Comparison of ENCODE assay signal across 30 cellular contexts in genomic region chr7:126818393-126819196, GRCh38.
"Had no signal": no experiment of that assay in that cellular context is flagged by ENCODE, and none has a peak within 500 bp of the region (broad histone marks: within the 10 kb centered on the region; RNA-seq: fewer than 3 reads in every experiment).

No MANE protein-coding gene starts in this region.

- H3K27me3 Mint-ChIP-seq: dendritic cell treated with granulocyte-macrophage colony-stimulating factor and Interleukin-4, amounts not matched to agents 40 ng/mL and 50 ng/mL, for 4 days; natural killer cell treated with Interleukin-12 subunit alpha and Interleukin-12 subunit beta and Interleukin-15 and Interleukin-18, amount 100 ng/mL, for 72 hours; progenitor cell of endocrine pancreas; stimulated activated memory B cell treated with anti-CD40 and anti-IgM and Interleukin-4, amounts not matched to agents 10 μg/mL and 1 μg/mL and 100 μg/mL, for 72 hours; type B pancreatic cell had no signal

- DNase-seq: colonic mucosa; effector CD8-positive, alpha-beta T cell; erythroblast; esophagus squamous epithelium; hypothalamus; left lung; mesenchymal stem cell; mucosa of descending colon; naive B cell; stimulated activated CD4-positive, alpha-beta T cell treated with anti-CD3 and anti-CD28 coated beads, Interleukin-12 subunit alpha, Interleukin-12 subunit beta, amount 100 ng/mL, for 4 hours; stimulated activated CD4-positive, alpha-beta T cell treated with anti-CD3 and anti-CD28 coated beads, Interleukin-1b, Interleukin-23, amount 100 ng/mL, for 48 hours; stimulated activated CD4-positive, alpha-beta T cell treated with anti-CD3 and anti-CD28 coated beads, Interleukin-4, amount 100 ng/mL, for 4 hours; stimulated activated naive CD8-positive, alpha-beta T cell treated with anti-CD3 and anti-CD28 coated beads, Interleukin-15, Interleukin-2, amounts not matched to agents 100 U/mL and 50 U/mL, for 24 hours; substantia nigra; testis; tibial artery; uterus had no signal

- ATAC-seq: left lung; mucosa of descending colon; natural killer cell treated with Interleukin-12 subunit alpha and Interleukin-12 subunit beta and Interleukin-15 and Interleukin-18, amount 100 ng/mL, for 72 hours; sciatic nerve; stimulated activated memory B cell treated with anti-CD40 and anti-IgM and Interleukin-4, amounts not matched to agents 10 μg/mL and 1 μg/mL and 100 μg/mL, for 72 hours; stimulated activated naive CD8-positive, alpha-beta T cell treated with anti-CD3 and anti-CD28 coated beads, Interleukin-15, Interleukin-2, amounts not matched to agents 100 U/mL and 50 U/mL, for 24 hours had no signal

- H3K36me3 Mint-ChIP-seq: mesothelial cell of epicardium; naive B cell; natural killer cell treated with Interleukin-12 subunit alpha and Interleukin-12 subunit beta and Interleukin-15 and Interleukin-18, amount 100 ng/mL, for 72 hours; stimulated activated memory B cell treated with anti-CD40 and anti-IgM and Interleukin-4, amounts not matched to agents 10 μg/mL and 1 μg/mL and 100 μg/mL, for 72 hours; type B pancreatic cell had no signal

- H3K27ac ChIP-seq: colonic mucosa, esophagus squamous epithelium, left lung, neutrophil, parathyroid adenoma, testis, tibial artery, uterus had no signal

- H3K4me3 Mint-ChIP-seq: dendritic cell treated with granulocyte-macrophage colony-stimulating factor and Interleukin-4, amounts not matched to agents 40 ng/mL and 50 ng/mL, for 4 days; mesothelial cell of epicardium; naive B cell; natural killer cell treated with Interleukin-12 subunit alpha and Interleukin-12 subunit beta and Interleukin-15 and Interleukin-18, amount 100 ng/mL, for 72 hours; neural crest cell; stimulated activated memory B cell treated with anti-CD40 and anti-IgM and Interleukin-4, amounts not matched to agents 10 μg/mL and 1 μg/mL and 100 μg/mL, for 72 hours; type B pancreatic cell had no signal

- H3K36me3 ChIP-seq: colonic mucosa, esophagus squamous epithelium, left lung, neutrophil, tibial artery, uterus had no signal

- H3K4me3 ChIP-seq: colonic mucosa, esophagus squamous epithelium, left lung, mucosa of descending colon, smooth muscle cell, testis, tibial artery, uterus had no signal

- H2AFZ ChIP-seq: parathyroid adenoma had no signal

- H3K9me3 ChIP-seq: colonic mucosa, esophagus squamous epithelium, left lung, mucosa of descending colon, neutrophil, testis, tibial artery, uterus had no signal

- H3K79me2 ChIP-seq: parathyroid adenoma had no signal

- FAIRE-seq: endothelial cell of umbilical vein, keratinocyte had no signal

- H3K9me3 Mint-ChIP-seq: dendritic cell treated with granulocyte-macrophage colony-stimulating factor and Interleukin-4, amounts not matched to agents 40 ng/mL and 50 ng/mL, for 4 days; neural crest cell; stimulated activated memory B cell treated with anti-CD40 and anti-IgM and Interleukin-4, amounts not matched to agents 10 μg/mL and 1 μg/mL and 100 μg/mL, for 72 hours; type B pancreatic cell had no signal

- H3K9ac ChIP-seq: parathyroid adenoma had no signal

- H3K4me2 ChIP-seq: smooth muscle cell had no signal

- H3K27ac Mint-ChIP-seq: dendritic cell treated with granulocyte-macrophage colony-stimulating factor and Interleukin-4, amounts not matched to agents 40 ng/mL and 50 ng/mL, for 4 days; mesothelial cell of epicardium; naive B cell; natural killer cell treated with Interleukin-12 subunit alpha and Interleukin-12 subunit beta and Interleukin-15 and Interleukin-18, amount 100 ng/mL, for 72 hours; progenitor cell of endocrine pancreas; stimulated activated memory B cell treated with anti-CD40 and anti-IgM and Interleukin-4, amounts not matched to agents 10 μg/mL and 1 μg/mL and 100 μg/mL, for 72 hours; type B pancreatic cell had no signal

- H3K27me3 ChIP-seq: colonic mucosa, esophagus squamous epithelium, left lung, neutrophil, testis, tibial artery, uterus had no signal

- H3K4me1 Mint-ChIP-seq: mesothelial cell of epicardium; naive B cell; neural crest cell; stimulated activated memory B cell treated with anti-CD40 and anti-IgM and Interleukin-4, amounts not matched to agents 10 μg/mL and 1 μg/mL and 100 μg/mL, for 72 hours had no signal

- H3K4me1 ChIP-seq: colonic mucosa, esophagus squamous epithelium, left lung, parathyroid adenoma, testis, tibial artery, uterus had no signal
